Comparison of ENCODE assay signal across 10 cellular contexts in genomic region chr18:25814841-25815458, GRCh38.
DNase-seq lines count a peak whose midpoint lies in the region; ATAC-seq and TF ChIP-seq lines count a peak whose summit lies in the region.
"Had no signal": no experiment of that assay in that cellular context is flagged by ENCODE, and none has a peak within 500 bp of the region (broad histone marks: within the 10 kb centered on the region; RNA-seq: fewer than 3 reads in every experiment).

No MANE protein-coding gene starts in this region.

- no peak overlapping the region for H3K4me2 ChIP-seq in SK-N-SH

- H3K9ac ChIP-seq in SK-N-SH: no peak overlapping the region

- no peaks in the 10 kb centered on the region for H3F3A ChIP-seq in SK-N-SH (replicated peaks; ENCODE audit: insufficient read depth)

- H3K9me3 ChIP-seq in SK-N-SH (no peaks in the 10 kb centered on the region), upper lobe of right lung (no peaks in the 10 kb centered on the region)
- H3K9me3 ChIP-seq: colonic mucosa had no signal

- intact Hi-C loops in upper lobe of right lung (cut with DNase I): no loop called here

- TF ChIP-seq EP300 in SK-N-SH (IDR thresholded peaks at IDR 0.05; ENCODE audit: borderline replicate concordance in 1 of 2, low read depth in 1 of 2, low read length in 1 of 2): no peak

- 76% methylated on average over 4 of the region's 4 CpGs for WGBS in SK-N-SH (ENCODE audit: low lambda C conversion rate)

- no peaks in the 10 kb centered on the region for H3K27me3 ChIP-seq in SK-N-SH (ENCODE audit: insufficient read depth)
- no peaks in the 10 kb centered on the region for H3K27me3 ChIP-seq in upper lobe of right lung
- H3K27me3 ChIP-seq: colonic mucosa had no signal

- no peaks in the 10 kb centered on the region for H3K36me3 ChIP-seq in SK-N-SH (replicated peaks in 1 of 2; ENCODE audit: control insufficient read depth in 1 of 2, insufficient read depth in 2 of 2, low read length in 1 of 2)
- H3K36me3 ChIP-seq in upper lobe of right lung: no peaks in the 10 kb centered on the region
- H3K36me3 ChIP-seq: colonic mucosa had no signal

- H2AFZ ChIP-seq in SK-N-SH (ENCODE audit: low read depth): no peak overlapping the region

- TF ChIP-seq CTCF in SK-N-SH (IDR thresholded peaks at IDR 0.05) (no peak), upper lobe of right lung (IDR thresholded peaks at IDR 0.05) (no peak)

- H3K4me1 ChIP-seq in SK-N-SH (ENCODE audit: control insufficient read depth in 1 of 2, insufficient read depth in 2 of 2, low read depth in 1 of 2, low read length in 1 of 2) (peaks cover 0 to 14% of the 10 kb centered on the region in 2 experiments; a peak in 2 of 4 replicates), upper lobe of right lung (no peaks in the 10 kb centered on the region)
- H3K4me1 ChIP-seq: colonic mucosa had no signal

- no peak overlapping the region for H3K4me3 ChIP-seq in SK-N-SH (ENCODE audit: low read depth in 2 of 2, low read length in 1 of 2)
- H3K4me3 ChIP-seq in upper lobe of right lung: no peak overlapping the region
- H3K4me3 ChIP-seq: colonic mucosa, skin epidermis had no signal

- H3K27ac ChIP-seq in SK-N-SH (ENCODE audit: low read depth in 2 of 2, low read length in 1 of 2) (peak overlapping the region; percentile 14 to 64; a peak in 2 of 4 replicates), upper lobe of right lung (no peak overlapping the region)
- H3K27ac ChIP-seq: colonic mucosa, skin epidermis had no signal

- H3K79me2 ChIP-seq in SK-N-SH (ENCODE audit: insufficient read depth): no peaks in the 10 kb centered on the region

- no peaks in the 10 kb centered on the region for H3K9me2 ChIP-seq in SK-N-SH

- ATAC-seq in SK-N-SH treated with all-trans-retinoic acid at 6 μM for 48 hours (no peak), HG02610 (IDR thresholded peaks at IDR 0.05; ENCODE audit: unreplicated experiment) (peak; percentile 82), HG03575 (IDR thresholded peaks at IDR 0.05; ENCODE audit: extremely low read depth, insufficient number of reproducible peaks, low FRiP score, unreplicated experiment) (peak; percentile 86), upper lobe of right lung (no peak)

- H4K20me1 ChIP-seq in SK-N-SH (ENCODE audit: insufficient read depth): no peaks in the 10 kb centered on the region

- DNase-seq in SK-N-SH (peak; percentile 17), putamen (ENCODE audit: low spot score) (peak; percentile 23), upper lobe of right lung (no peak), ecto neural progenitor cell (ENCODE audit: low spot score) (no peak), iPS-NIHi7 (ENCODE audit: extremely low spot score) (no peak)
- DNase-seq: colonic mucosa had no signal

- CTCF ChIA-PET in SK-N-SH (lab: Yijun Ruan, JAX): interaction anchor here (0.6 to 1.2 kb wide), 3 partner anchors 10 to 229 kb away, joined by 3 read pairs; no protein-coding TSS in a partner anchor

- TF ChIP-seq RAD21 in SK-N-SH (IDR thresholded peaks at IDR 0.05; ENCODE audit: low read length): no peak

- POLR2A ChIA-PET in SK-N-SH (lab: Yijun Ruan, JAX): no interaction called here

TF ChIP-seq in SK-N-SH, 30 proteins besides CTCF, POLR2A, EP300 and RAD21:
- TF ChIP-seq SMC3 (IDR thresholded peaks at IDR 0.05; ENCODE audit: low read depth, low read length) (no peak), YY1 (IDR thresholded peaks at IDR 0.05; ENCODE audit: low read depth) (no peak), SIN3A (IDR thresholded peaks at IDR 0.05; ENCODE audit: borderline replicate concordance, low read depth, low read length) (no peak), EZH2phosphoT487 (IDR thresholded peaks at IDR 0.05; ENCODE audit: borderline replicate concordance, low read depth) (no peak), PBX3 (IDR thresholded peaks at IDR 0.05) (no peak), TEAD4 (IDR thresholded peaks at IDR 0.05; ENCODE audit: borderline replicate concordance, insufficient read depth) (no peak)

TF ChIP-seq in SK-N-SH treated with all-trans-retinoic acid at 6 μM for 48 hours, 23 proteins besides CTCF, POLR2A, EP300 and RAD21:
- TF ChIP-seq TSHZ2 (CRISPR knock-in tag; IDR thresholded peaks at IDR 0.05) (no peak), CREB5 (CRISPR knock-in tag; IDR thresholded peaks at IDR 0.05; ENCODE audit: low read depth) (no peak), ZNF565 (CRISPR knock-in tag; conservative IDR thresholded peaks at IDR 0.05; ENCODE audit: low read depth) (no peak), BACH2 (CRISPR knock-in tag; IDR thresholded peaks at IDR 0.05; ENCODE audit: borderline replicate concordance) (no peak), ZC3H10 (CRISPR knock-in tag; IDR thresholded peaks at IDR 0.05) (no peak), TOX (CRISPR knock-in tag; IDR thresholded peaks at IDR 0.05; ENCODE audit: borderline replicate concordance) (no peak), SNAI2 (CRISPR knock-in tag; IDR thresholded peaks at IDR 0.05) (no peak), PATZ1 (CRISPR knock-in tag; IDR thresholded peaks at IDR 0.05; ENCODE audit: borderline replicate concordance) (no peak), ZFP30 (CRISPR knock-in tag; IDR thresholded peaks at IDR 0.05) (no peak), TCF4 (CRISPR knock-in tag; IDR thresholded peaks at IDR 0.05; ENCODE audit: borderline replicate concordance) (no peak), ISL1 (CRISPR knock-in tag; IDR thresholded peaks at IDR 0.05) (no peak), ARNTL (CRISPR knock-in tag; IDR thresholded peaks at IDR 0.05; ENCODE audit: borderline replicate concordance, low read depth) (no peak), CSDC2 (CRISPR knock-in tag; IDR thresholded peaks at IDR 0.05) (no peak), RARB (CRISPR knock-in tag; IDR thresholded peaks at IDR 0.05) (no peak), ESRRG (CRISPR knock-in tag; IDR thresholded peaks at IDR 0.05) (no peak), ZFP3 (CRISPR knock-in tag; IDR thresholded peaks at IDR 0.05) (no peak)

Comparison
In these comparisons a context has a peak if more than half of its experiments do, and no peak if none do; other contexts are left out.
1. DNase-seq: peak in SK-N-SH (single experiment) and putamen (single experiment); none in upper lobe of right lung (single experiment), ecto neural progenitor cell (single experiment) and iPS-NIHi7 (single experiment).
2. ATAC-seq: peak in HG02610 (single experiment) and HG03575 (single experiment); none in SK-N-SH treated with all-trans-retinoic acid at 6 μM for 48 hours (single experiment) and upper lobe of right lung (single experiment).